Comparison of ENCODE assay signal across 8 cellular contexts in genomic region chr5:72307968-72308852, GRCh38. TPM values are rescaled to one million over a fixed set of nuclear protein-coding genes. Genes with fewer than 3 reads are reported as not detected.
A peak's percentile ranks its signal among the peaks of the same experiment; 100 is the strongest.
DNase-seq lines count a peak whose midpoint lies in the region; ATAC-seq and TF ChIP-seq lines count a peak whose summit lies in the region.

No MANE protein-coding gene starts in this region.

- H3K27me3 Mint-ChIP-seq in activated T-helper 2 cell treated with anti-CD3 and anti-CD28 coated beads, Interferon-gamma antibody, Interleukin-2, Interleukin-4, amounts not matched to agents 10 μg/mL and 5 μg/mL and 100 μg/mL, durations not matched to agents 14 hours and 24 hours and 36 hours (ENCODE audit: low read depth): no peaks in the 10 kb centered on the region
- no peaks in the 10 kb centered on the region for H3K27me3 Mint-ChIP-seq in natural killer cell (ENCODE audit: low read depth in 2 of 2)

- peaks cover 56% of the 10 kb centered on the region for H3K36me3 Mint-ChIP-seq in activated T-helper 2 cell treated with anti-CD3 and anti-CD28 coated beads, Interferon-gamma antibody, Interleukin-2, Interleukin-4, amounts not matched to agents 10 μg/mL and 5 μg/mL and 100 μg/mL, durations not matched to agents 14 hours and 24 hours and 36 hours (ENCODE audit: low read depth)
- peaks cover 14% of the 10 kb centered on the region for H3K36me3 Mint-ChIP-seq in natural killer cell

- TF ChIP-seq CTCF in natural killer cell (IDR thresholded peaks at IDR 0.05): peak; percentile 80

- intact Hi-C loops in activated T-helper 2 cell treated with anti-CD3 and anti-CD28 coated beads, Interferon-gamma antibody, Interleukin-2, Interleukin-4, amounts not matched to agents 10 μg/mL and 5 μg/mL and 100 μg/mL, durations not matched to agents 14 hours and 24 hours and 36 hours (cut with micrococcal nuclease): loop anchor here (1.0 to 10.0 kb wide), 7 partner anchors 12 to 721 kb away; partner anchors contain the start of genes MCCC2, MRPS27 and PTCD2
- intact Hi-C loops in natural killer cell (cut with micrococcal nuclease): loop anchor here (1.0 to 5.0 kb wide), 5 partner anchors 12 to 721 kb away; partner anchors contain the start of genes MCCC2, MRPS27 and PTCD2

- DNase-seq in ELR (ENCODE audit: low read depth) (peak; percentile 98), GOT3 (lab: John Stamatoyannopoulos, UW) (peak; percentile 92), LHCN-M2 (ENCODE audit: low read depth) (peak; percentile 98), RPMI7951 (ENCODE audit: low read depth) (peak; percentile 97), fibroblast of peridontal ligament (ENCODE audit: extremely low read depth) (peak; percentile 96), natural killer cell (peak; percentile 96)
- peak; percentile 96 for DNase-seq in activated T-helper 2 cell treated with anti-CD3 and anti-CD28 coated beads, Interferon-gamma antibody, Interleukin-2, Interleukin-4, amounts not matched to agents 10 μg/mL and 5 μg/mL and 100 μg/mL, durations not matched to agents 14 hours and 24 hours and 36 hours (ENCODE audit: low spot score)
- peak; percentile 91 to 95 (median 92) for DNase-seq in stimulated activated naive CD4-positive, alpha-beta T cell (lab: John Stamatoyannopoulos, UW)

- peaks cover 22% of the 10 kb centered on the region for H3K4me1 Mint-ChIP-seq in activated T-helper 2 cell treated with anti-CD3 and anti-CD28 coated beads, Interferon-gamma antibody, Interleukin-2, Interleukin-4, amounts not matched to agents 10 μg/mL and 5 μg/mL and 100 μg/mL, durations not matched to agents 14 hours and 24 hours and 36 hours (ENCODE audit: low read depth)
- peaks cover 33% of the 10 kb centered on the region in 2 donors for H3K4me1 Mint-ChIP-seq in natural killer cell

- peak overlapping the region; percentile 84 for H3K4me3 Mint-ChIP-seq in activated T-helper 2 cell treated with anti-CD3 and anti-CD28 coated beads, Interferon-gamma antibody, Interleukin-2, Interleukin-4, amounts not matched to agents 10 μg/mL and 5 μg/mL and 100 μg/mL, durations not matched to agents 14 hours and 24 hours and 36 hours (ENCODE audit: low read depth)
- H3K4me3 Mint-ChIP-seq in natural killer cell: peak overlapping the region; percentile 96

- peak; percentile 95 to 99 (median 96) for ATAC-seq in natural killer cell

- H3K27ac Mint-ChIP-seq in activated T-helper 2 cell treated with anti-CD3 and anti-CD28 coated beads, Interferon-gamma antibody, Interleukin-2, Interleukin-4, amounts not matched to agents 10 μg/mL and 5 μg/mL and 100 μg/mL, durations not matched to agents 14 hours and 24 hours and 36 hours: peak overlapping the region; percentile 89
- peak overlapping the region; percentile 93 to 96 for H3K27ac Mint-ChIP-seq in natural killer cell

- H3K9me3 Mint-ChIP-seq in activated T-helper 2 cell treated with anti-CD3 and anti-CD28 coated beads, Interferon-gamma antibody, Interleukin-2, Interleukin-4, amounts not matched to agents 10 μg/mL and 5 μg/mL and 100 μg/mL, durations not matched to agents 14 hours and 24 hours and 36 hours: no peaks in the 10 kb centered on the region
- no peaks in the 10 kb centered on the region for H3K9me3 Mint-ChIP-seq in natural killer cell

RNA-seq across cellular contexts. Expression of gene MRPS27, which starts 11.8 kb away (rescaled TPM):
- total RNA-seq in LHCN-M2 (2014; rRNA removed): 87.1 and 91.1 TPM in 2 replicates
- polyA plus RNA-seq in LHCN-M2 (2012): 34.8 TPM
- 60.1 and 70.4 TPM in 2 replicates for total RNA-seq in RPMI7951 (2014; rRNA removed; shearing (Covaris generic))
- total RNA-seq in activated T-helper 2 cell treated with anti-CD3 and anti-CD28 coated beads, Interferon-gamma antibody, Interleukin-2, Interleukin-4, amounts not matched to agents 10 μg/mL and 5 μg/mL and 100 μg/mL, durations not matched to agents 14 hours and 24 hours and 36 hours: 96.8 and 98.4 TPM in 2 replicates
- 10 to 100 TPM; 25.5 to 36.5 (median 36.3) TPM for total RNA-seq in natural killer cell

RNA-seq across cellular contexts. Expression of gene PTCD2, which starts 12.0 kb away (rescaled TPM):
- total RNA-seq in LHCN-M2 (2014; rRNA removed) (19.0 and 25.3 TPM in 2 replicates), natural killer cell (1 to 10 TPM; 4.9 to 5.9 (median 5.0) TPM)
- polyA plus RNA-seq in LHCN-M2 (2012): 8.6 TPM
- total RNA-seq in RPMI7951 (2014; rRNA removed; shearing (Covaris generic)): 14.0 and 15.3 TPM in 2 replicates
- total RNA-seq in activated T-helper 2 cell treated with anti-CD3 and anti-CD28 coated beads, Interferon-gamma antibody, Interleukin-2, Interleukin-4, amounts not matched to agents 10 μg/mL and 5 μg/mL and 100 μg/mL, durations not matched to agents 14 hours and 24 hours and 36 hours: 14.7 and 16.8 TPM in 2 replicates

Comparison
In these comparisons a context has a peak if more than half of its experiments do, and no peak if none do; other contexts are left out.
1. Peak in every context shown above with its lines: DNase-seq and ATAC-seq.